Comparison of ENCODE assay signal across 8 cellular contexts in the genomic region with DNA sequence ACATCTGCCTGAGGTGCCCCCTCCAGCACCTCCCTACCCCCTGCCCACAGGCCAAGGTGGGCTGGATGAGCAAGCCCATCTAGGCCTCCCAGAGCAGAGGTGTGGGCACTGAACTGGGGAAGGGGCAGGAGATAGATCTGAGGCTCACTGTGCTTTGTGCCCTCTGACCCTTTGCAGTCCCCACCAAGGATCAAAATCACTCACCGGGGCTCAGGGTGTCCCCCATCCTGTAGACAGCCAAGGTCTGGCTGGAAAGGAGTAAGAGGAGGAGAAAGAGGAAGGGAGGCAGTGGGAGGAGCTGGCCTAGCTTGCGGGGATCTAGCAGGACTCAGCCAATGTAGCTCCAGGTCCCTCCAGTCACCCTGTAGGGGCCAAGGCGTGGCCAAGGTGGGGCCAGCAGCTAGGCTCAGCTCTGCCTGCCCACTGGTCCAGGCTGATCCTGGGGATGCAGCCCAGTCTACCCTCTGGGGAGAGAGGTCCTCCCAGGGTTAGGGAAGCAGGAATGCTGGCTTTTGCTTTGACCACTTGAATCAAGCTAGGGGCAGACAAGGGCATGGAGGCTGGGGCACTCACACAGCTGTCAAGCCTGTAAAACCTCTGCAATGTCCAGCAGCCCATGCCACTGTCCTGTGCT. TPM values are rescaled to one million over a fixed set of nuclear protein-coding genes. Genes with fewer than 3 reads are reported as not detected.
A peak's percentile ranks its signal among the peaks of the same experiment; 100 is the strongest.
DNase-seq lines count a peak whose midpoint lies in the region; ATAC-seq and TF ChIP-seq lines count a peak whose summit lies in the region.

No MANE protein-coding gene starts in this region.

- 30 to 34% methylated on average over 3 of the region's 3 CpGs for WGBS in heart right ventricle, 2 donors

- peak overlapping the region; percentile 63 to 100 (median 94) for H3K4me3 ChIP-seq in heart right ventricle
- peak overlapping the region; percentile 88 for H3K4me3 ChIP-seq in iPS-15b (ENCODE audit: low read depth, low read length)
- peak overlapping the region; percentile 73 to 94 (median 84) for H3K4me3 ChIP-seq in subcutaneous abdominal adipose tissue (ENCODE audit: low read depth in 1 of 5, low read length in 5 of 5)

- H3K27me3 Mint-ChIP-seq in activated CD8-positive, alpha-beta T cell treated with anti-CD3 and anti-CD28 coated beads for 36 hours = no peaks in the 10 kb centered on the region

- H3K27ac Mint-ChIP-seq in activated CD8-positive, alpha-beta T cell treated with anti-CD3 and anti-CD28 coated beads for 36 hours = no peak overlapping the region

- H3K4me3 Mint-ChIP-seq in activated CD8-positive, alpha-beta T cell treated with anti-CD3 and anti-CD28 coated beads for 36 hours = peak overlapping the region; percentile 95

- POLR2A ChIA-PET in activated CD8-positive, alpha-beta T cell treated with anti-CD3 and anti-CD28 coated beads for 36 hours (lab: Charles Lee) = interaction anchor here (0.9 to 2.5 kb wide), 7 partner anchors 14 to 83 kb away, joined by 3 to 12 read pairs (median 3); a partner anchor contains a TSS

- H3K9me3 ChIP-seq in heart right ventricle (no peaks in the 10 kb centered on the region), iPS-15b (ENCODE audit: control insufficient read depth, insufficient read depth, low read length) (no peaks in the 10 kb centered on the region), subcutaneous abdominal adipose tissue (ENCODE audit: control insufficient read depth in 5 of 5, low read length in 5 of 5) (no peaks in the 10 kb centered on the region)

- peaks cover 0 to 33% (median 11%) of the 10 kb centered on the region in 9 donors for H3K36me3 ChIP-seq in heart right ventricle
- H3K36me3 ChIP-seq in iPS-15b (ENCODE audit: control insufficient read depth, insufficient read depth, low read length) = peaks cover 15% of the 10 kb centered on the region
- H3K36me3 ChIP-seq in subcutaneous abdominal adipose tissue (ENCODE audit: control insufficient read depth in 5 of 5, insufficient read depth in 5 of 5, low read length in 5 of 5) = peaks cover 0 to 23% (median 19%) of the 10 kb centered on the region in 5 donors

- peaks cover 18% of the 10 kb centered on the region for H3K4me1 Mint-ChIP-seq in activated CD8-positive, alpha-beta T cell treated with anti-CD3 and anti-CD28 coated beads for 36 hours (ENCODE audit: low read depth)

- CTCF ChIA-PET in activated CD8-positive, alpha-beta T cell treated with anti-CD3 and anti-CD28 coated beads for 36 hours (lab: Charles Lee) = interaction anchor here (1.0 to 2.2 kb wide), 3 partner anchors 25 to 83 kb away, joined by 4 to 7 read pairs (median 7); a partner anchor contains a TSS

- intact Hi-C loops in heart right ventricle (cut with DNase I) (loop anchor here in 1 of 10 donors (2.0 kb wide), 1 partner anchor 30 kb away; a partner anchor contains a TSS), Right ventricle myocardium superior (cut with DNase I) (no loop called here)
- intact Hi-C loops in activated CD8-positive, alpha-beta T cell treated with anti-CD3 and anti-CD28 coated beads for 36 hours (cut with micrococcal nuclease) = no loop called here

- ATAC-seq in heart right ventricle = peak in 5 of 8 donors; percentile 11 to 32 (median 11)
- no peak for ATAC-seq in Right ventricle myocardium superior (ENCODE audit: poor library complexity)
- ATAC-seq in activated CD8-positive, alpha-beta T cell treated with anti-CD3 and anti-CD28 coated beads for 36 hours = no peak
- no peak for ATAC-seq in HG03159 (IDR thresholded peaks at IDR 0.05; ENCODE audit: unreplicated experiment)
- ATAC-seq in activated CD4-positive, CD25-positive, alpha-beta regulatory T cell treated with anti-CD3 and anti-CD28 coated beads, Interleukin-2, amount 50 U/mL, for 24 hours = no peak

- no peaks in the 10 kb centered on the region for H3K27me3 ChIP-seq in heart right ventricle
- peaks cover 3% of the 10 kb centered on the region for H3K27me3 ChIP-seq in iPS-15b (ENCODE audit: control insufficient read depth, insufficient read depth, low read length)
- no peaks in the 10 kb centered on the region for H3K27me3 ChIP-seq in subcutaneous abdominal adipose tissue (ENCODE audit: control insufficient read depth in 5 of 5, insufficient read depth in 4 of 5, low read length in 5 of 5)

- DNase-seq in heart right ventricle (peak; percentile 37 to 53), Right ventricle myocardium superior (no peak), anterior cingulate cortex (lab: John Stamatoyannopoulos, UW) (no peak)
- no peak for DNase-seq in activated CD8-positive, alpha-beta T cell treated with anti-CD3 and anti-CD28 coated beads for 36 hours

- H3K9ac ChIP-seq in iPS-15b (ENCODE audit: low read depth, low read length) (peak overlapping the region; percentile 37), subcutaneous abdominal adipose tissue (ENCODE audit: low read length in 5 of 5) (peak overlapping the region; percentile 1 to 98 (median 89))

- H3K27ac ChIP-seq in heart right ventricle (peak overlapping the region; percentile 48 to 100 (median 100)), subcutaneous abdominal adipose tissue (ENCODE audit: low read depth, low read length) (peak overlapping the region; percentile 91)

- peaks cover 15% of the 10 kb centered on the region for H3K36me3 Mint-ChIP-seq in activated CD8-positive, alpha-beta T cell treated with anti-CD3 and anti-CD28 coated beads for 36 hours (ENCODE audit: low read depth)

- no peak for TF ChIP-seq CTCF in heart right ventricle (IDR thresholded peaks at IDR 0.05)
- no peak for TF ChIP-seq CTCF in activated CD8-positive, alpha-beta T cell treated with anti-CD3 and anti-CD28 coated beads for 36 hours (IDR thresholded peaks at IDR 0.05)

- peaks cover 50 to 71% (median 58%) of the 10 kb centered on the region in 9 donors for H3K4me1 ChIP-seq in heart right ventricle
- H3K4me1 ChIP-seq in iPS-15b (ENCODE audit: control insufficient read depth, insufficient read depth, low read length) = peaks cover 15% of the 10 kb centered on the region
- H3K4me1 ChIP-seq in subcutaneous abdominal adipose tissue (ENCODE audit: control insufficient read depth in 5 of 5, insufficient read depth in 5 of 5, low read length in 5 of 5) = peaks cover 18 to 72% (median 65%) of the 10 kb centered on the region in 5 donors

- no peaks in the 10 kb centered on the region for H3K9me3 Mint-ChIP-seq in activated CD8-positive, alpha-beta T cell treated with anti-CD3 and anti-CD28 coated beads for 36 hours

RNA-seq across cellular contexts. Expression of a gene that starts 1.8 kb away (rescaled TPM):
- total RNA-seq in heart right ventricle = 100 to 1,000 TPM in 1 of 10 donors, 10 to 100 TPM in 9; 70.9 to 107 (median 86.6) TPM
- polyA plus RNA-seq in heart right ventricle = 100 to 1,000 TPM in 1 of 2 donors, 10 to 100 TPM in 1; 70.1 to 116 TPM
- 84.3 TPM for total RNA-seq in Right ventricle myocardium superior
- 10 to 100 TPM; 32.5 to 38.0 TPM for total RNA-seq in activated CD8-positive, alpha-beta T cell treated with anti-CD3 and anti-CD28 coated beads for 36 hours

RNA-seq across cellular contexts. Expression of a gene that starts 13.6 kb away (rescaled TPM):
- total RNA-seq in heart right ventricle (under 1 TPM in 1 of 10 donors, not detected in 9; 0.34 TPM), Right ventricle myocardium superior (not detected)
- polyA plus RNA-seq in heart right ventricle = under 1 TPM in 1 of 2 donors, not detected in 1; 0.01 TPM
- total RNA-seq in activated CD8-positive, alpha-beta T cell treated with anti-CD3 and anti-CD28 coated beads for 36 hours = under 1 TPM; 0.16 to 0.25 TPM

RNA-seq across cellular contexts. Expression of a gene that starts 22.7 kb away (rescaled TPM):
- 10 to 100 TPM; 14.4 to 24.6 (median 20.6) TPM for total RNA-seq in heart right ventricle
- polyA plus RNA-seq in heart right ventricle = 10 to 100 TPM; 18.1 to 96.5 TPM
- 21.4 TPM for total RNA-seq in Right ventricle myocardium superior
- total RNA-seq in activated CD8-positive, alpha-beta T cell treated with anti-CD3 and anti-CD28 coated beads for 36 hours = 10 to 100 TPM; 10.6 to 14.3 TPM

RNA-seq across cellular contexts. Expression of a gene that starts 30.0 kb away (rescaled TPM):
- 100 to 1,000 TPM in 1 of 10 donors, 10 to 100 TPM in 9; 48.9 to 164 (median 62.8) TPM for total RNA-seq in heart right ventricle
- 100 to 1,000 TPM in 1 of 2 donors, 10 to 100 TPM in 1; 87.4 to 170 TPM for polyA plus RNA-seq in heart right ventricle
- total RNA-seq in Right ventricle myocardium superior = 59.0 TPM
- total RNA-seq in activated CD8-positive, alpha-beta T cell treated with anti-CD3 and anti-CD28 coated beads for 36 hours = 100 to 1,000 TPM; 205 to 206 TPM

RNA-seq across cellular contexts. Expression of a gene that starts 32.6 kb away (rescaled TPM):
- total RNA-seq in heart right ventricle (1 to 10 TPM in 9 of 10 donors, not detected in 1; 1.2 to 6.2 (median 1.7) TPM), Right ventricle myocardium superior (1.1 TPM)
- polyA plus RNA-seq in heart right ventricle = 1 to 10 TPM; 1.0 to 1.5 TPM
- 1 to 10 TPM; 2.9 TPM for total RNA-seq in activated CD8-positive, alpha-beta T cell treated with anti-CD3 and anti-CD28 coated beads for 36 hours

Comparison
In these comparisons a context has a peak if more than half of its experiments do, and no peak if none do; other contexts are left out.
1. ATAC-seq: peak in heart right ventricle (5 of 8); none in Right ventricle myocardium superior (single experiment), activated CD8-positive, alpha-beta T cell treated with anti-CD3 and anti-CD28 coated beads for 36 hours (single experiment), HG03159 (single experiment) and activated CD4-positive, CD25-positive, alpha-beta regulatory T cell treated with anti-CD3 and anti-CD28 coated beads, Interleukin-2, amount 50 U/mL, for 24 hours (0 of 2).
2. DNase-seq: peak in heart right ventricle (2 of 2); none in Right ventricle myocardium superior (single experiment), activated CD8-positive, alpha-beta T cell treated with anti-CD3 and anti-CD28 coated beads for 36 hours (single experiment) and anterior cingulate cortex (0 of 58).
3. Peak in every context shown above with its lines, with median percentiles within 50 percentile points of each other: H3K4me3 ChIP-seq.